Comparison of ENCODE assay signal across 28 cellular contexts in genomic region chr2:236585966-236586365, GRCh38. TPM values are rescaled to one million over a fixed set of nuclear protein-coding genes. Genes with fewer than 3 reads are reported as not detected.
DNase-seq lines count a peak whose midpoint lies in the region; FAIRE-seq and TF ChIP-seq lines count a peak whose summit lies in the region.
"Had no signal": no experiment of that assay in that cellular context is flagged by ENCODE, and none has a peak within 500 bp of the region (broad histone marks: within the 10 kb centered on the region; RNA-seq: fewer than 3 reads in every experiment).

No MANE protein-coding gene starts in this region.

- no peak for FAIRE-seq in H1 (lab: Jason Lieb, UNC)
- FAIRE-seq: A549, D721Med, GM12878, GM12892, GM18507 had no signal

- peak overlapping the region; percentile 9 for H3K27ac Mint-ChIP-seq in mesothelial cell of epicardium
- H3K27ac Mint-ChIP-seq: B cell; CD4-positive, alpha-beta T cell had no signal

- H2AK5ac ChIP-seq in H1 (ENCODE audit: low read depth, low read length), result no peak overlapping the region
- H2AK5ac ChIP-seq in trophoblast cell (ENCODE audit: low read length), result no peak overlapping the region

- 96% methylated on average over 5 of the region's 5 CpGs; no CpG with 5 or more reads in 1 of the 2 experiments for WGBS in H1 (ENCODE audit: extremely low coverage in 1 of 2, insufficient coverage in 1 of 2, insufficient read length in 1 of 2, insufficient replicate concordance in 2 of 2, low coverage in 1 of 2, low lambda C conversion rate in 2 of 2, missing lambda C conversion rate in 1 of 2), 2 experiments
- WGBS in trophoblast cell (ENCODE audit: extremely low coverage, insufficient coverage, insufficient read length), result no CpG with 5 or more reads among the region's 5 CpGs

- H3K79me1 ChIP-seq in H1 (ENCODE audit: low read depth, low read length) (no peaks in the 10 kb centered on the region), trophoblast cell (ENCODE audit: low read length) (peaks cover 25% of the 10 kb centered on the region)

- H3K23ac ChIP-seq in H1 (ENCODE audit: insufficient read length) (no peak overlapping the region), trophoblast cell (ENCODE audit: low read length) (no peak overlapping the region)

- H3K4me3 ChIP-seq in H1 (ENCODE audit: extremely low read depth in 1 of 4, insufficient read depth in 2 of 4, low read depth in 3 of 4, low read length in 4 of 4) (no peak overlapping the region), trophoblast cell (ENCODE audit: low read depth, low read length) (no peak overlapping the region)
- H3K4me3 ChIP-seq: A549; BLaER1 treated with 17β-estradiol and CSF1 and Interleukin-3, amounts not matched to agents 10 nM and 100 nM; GM12878 had no signal

- no peaks in the 10 kb centered on the region for H3K27me3 Mint-ChIP-seq in mesothelial cell of epicardium (ENCODE audit: low read depth)
- H3K27me3 Mint-ChIP-seq: B cell; CD4-positive, alpha-beta T cell had no signal

- H3K9me3 ChIP-seq in H1 (ENCODE audit: insufficient read depth in 2 of 2, low read depth in 1 of 2, low read length in 1 of 2) (no peaks in the 10 kb centered on the region), trophoblast cell (ENCODE audit: insufficient read depth, low read depth, low read length) (peaks cover 3% of the 10 kb centered on the region)
- H3K9me3 ChIP-seq: A549, Caco-2 had no signal

- H4K20me1 ChIP-seq in H1 (replicated peaks in 1 of 2; ENCODE audit: control insufficient read depth in 1 of 2, insufficient read depth in 2 of 2, low read length in 2 of 2), result no peaks in the 10 kb centered on the region

- no peak overlapping the region for H4K12ac ChIP-seq in trophoblast cell (ENCODE audit: low read depth, low read length)

- TF ChIP-seq CTCF in H1 (IDR thresholded peaks at IDR 0.05; ENCODE audit: control extremely low read depth in 1 of 3, insufficient read depth in 1 of 3, low read depth in 1 of 3, low read length in 3 of 3) (no peak), mesothelial cell of epicardium (IDR thresholded peaks at IDR 0.05; ENCODE audit: unreplicated experiment) (no peak)

- H2BK12ac ChIP-seq in H1 (ENCODE audit: low read depth, low read length) (no peak overlapping the region), trophoblast cell (ENCODE audit: low read length) (peak overlapping the region; percentile 44)

- H2BK20ac ChIP-seq in H1 (ENCODE audit: low read length), result no peak overlapping the region

- H4K91ac ChIP-seq in H1 (replicated peaks; ENCODE audit: insufficient read length, low read length), result no peak overlapping the region
- peak overlapping the region; percentile 55 for H4K91ac ChIP-seq in trophoblast cell (ENCODE audit: low read depth, low read length)

- no peak for TF ChIP-seq RAD21 in H1 (IDR thresholded peaks at IDR 0.05 in 1 of 2, conservative IDR thresholded peaks at IDR 0.05 in 1 of 2; ENCODE audit: low read depth in 2 of 2, low read length in 2 of 2)

- H3K79me2 ChIP-seq in H1 (ENCODE audit: control insufficient read depth in 1 of 2, insufficient read depth in 2 of 2, low read length in 2 of 2) (no peaks in the 10 kb centered on the region), trophoblast cell (ENCODE audit: control insufficient read depth, insufficient read depth, low read length, poor library complexity) (peaks cover 6% of the 10 kb centered on the region)

- no peak overlapping the region for H3K18ac ChIP-seq in H1 (ENCODE audit: extremely low read depth, low read length)
- no peak overlapping the region for H3K18ac ChIP-seq in trophoblast cell (ENCODE audit: low read length)

- H2BK15ac ChIP-seq in H1 (ENCODE audit: low read length), result no peak overlapping the region

- H2BK120ac ChIP-seq in H1 (replicated peaks; ENCODE audit: low read depth, low read length) (no peak overlapping the region), trophoblast cell (ENCODE audit: insufficient read depth, low read length, poor library complexity) (no peak overlapping the region)

- H3K27ac ChIP-seq in H1 (ENCODE audit: low read depth, low read length) (no peak overlapping the region), trophoblast cell (ENCODE audit: low read depth, low read length) (peak overlapping the region; percentile 85)
- H3K27ac ChIP-seq: 22Rv1; A549; BLaER1 treated with 17β-estradiol and CSF1 and Interleukin-3, amounts not matched to agents 10 nM and 100 nM; C4-2B had no signal

- peaks cover 20% of the 10 kb centered on the region for H3K36me3 Mint-ChIP-seq in mesothelial cell of epicardium

- H2AFZ ChIP-seq in H1 (ENCODE audit: low read length), result no peak overlapping the region
- H2AFZ ChIP-seq in trophoblast cell (ENCODE audit: insufficient read depth, low read length, poor library complexity), result no peak overlapping the region

- H3K4me3 Mint-ChIP-seq in mesothelial cell of epicardium, result no peak overlapping the region
- H3K4me3 Mint-ChIP-seq: B cell; CD4-positive, alpha-beta T cell; CD8-positive, alpha-beta T cell had no signal

- no peaks in the 10 kb centered on the region for H3K23me2 ChIP-seq in H1 (ENCODE audit: low read depth, low read length)

- H3K9me3 Mint-ChIP-seq in mesothelial cell of epicardium, result peaks cover 7% of the 10 kb centered on the region
- H3K9me3 Mint-ChIP-seq: CD4-positive, alpha-beta T cell had no signal

- CTCF ChIA-PET in H1 (lab: Charles Lee; ENCODE audit: partially characterized antibody), result interaction anchor here (1.4 to 1.5 kb wide), 2 partner anchors 15 to 25 kb away, joined by 3 to 4 read pairs; no protein-coding TSS in a partner anchor

- no peak overlapping the region for H4K5ac ChIP-seq in H1 (ENCODE audit: insufficient read length, low read depth, low read length)

- H3K4me1 Mint-ChIP-seq in mesothelial cell of epicardium, result peaks cover 28% of the 10 kb centered on the region

- no peak for TF ChIP-seq EP300 in H1 (IDR thresholded peaks at IDR 0.05; ENCODE audit: borderline replicate concordance in 1 of 2, low read depth in 2 of 2, low read length in 2 of 2)

- peaks cover 0 to 3% (median 0%) of the 10 kb centered on the region in 4 experiments; a peak in 1 of 8 replicates for H3K36me3 ChIP-seq in H1 (ENCODE audit: control insufficient read depth in 2 of 4, insufficient read depth in 4 of 4, low read length in 3 of 4)
- H3K36me3 ChIP-seq in trophoblast cell (ENCODE audit: control insufficient read depth in 1 of 2, insufficient read depth in 2 of 2, low read length in 2 of 2), result peaks cover 14 to 15% of the 10 kb centered on the region in 2 experiments

- H3K27me3 ChIP-seq in H1 (replicated peaks in 1 of 4; ENCODE audit: control insufficient read depth in 3 of 4, extremely low read depth in 1 of 4, insufficient read depth in 3 of 4, low read length in 3 of 4) (no peaks in the 10 kb centered on the region), trophoblast cell (ENCODE audit: insufficient read depth, low read length) (no peaks in the 10 kb centered on the region)
- H3K27me3 ChIP-seq: BLaER1 treated with 17β-estradiol and CSF1 and Interleukin-3, amounts not matched to agents 10 nM and 100 nM had no signal

- DNase-seq in RPMI7951 (ENCODE audit: low read depth) (peak; percentile 34), H1 (ENCODE audit: low read depth in 1 of 2, low spot score in 2 of 2) (no peak), mesothelial cell of epicardium (ENCODE audit: low spot score in 2 of 2, unreplicated experiment in 2 of 2) (no peak), trophoblast cell (peak; percentile 77 to 90), MV-4-11 (lab: John Stamatoyannopoulos, UW) (no peak), NCI-H128 (lab: John Stamatoyannopoulos, UW; ENCODE audit: unreplicated experiment) (no peak), DMS153 (lab: John Stamatoyannopoulos, UW) (no peak)
- DNase-seq in effector CD4-positive, alpha-beta T cell, result no peak
- DNase-seq: AML-193; Caco-2; Calu3; CD4-positive, alpha-beta T cell; CD8-positive, alpha-beta T cell; DMS53; DMS79; DND-41; EL; GDM1 had no signal

- POLR2A ChIA-PET in H1 (lab: Charles Lee; ENCODE audit: partially characterized antibody), result no interaction called here

- H2BK5ac ChIP-seq in H1 (ENCODE audit: low read depth, low read length) (no peak overlapping the region), trophoblast cell (ENCODE audit: low read depth, low read length, poor library complexity) (no peak overlapping the region)

- H3K9ac ChIP-seq in H1 (replicated peaks in 1 of 4; ENCODE audit: extremely low read depth in 1 of 4, low read depth in 3 of 4, low read length in 3 of 4) (no peak overlapping the region), trophoblast cell (ENCODE audit: low read length) (no peak overlapping the region)
- H3K9ac ChIP-seq: BLaER1 treated with 17β-estradiol and CSF1 and Interleukin-3, amounts not matched to agents 10 nM and 100 nM had no signal

- H3K4me2 ChIP-seq in H1 (ENCODE audit: insufficient read depth in 1 of 2, low read depth in 2 of 2, low read length in 2 of 2) (no peak overlapping the region), trophoblast cell (ENCODE audit: low read length) (no peak overlapping the region)
- H3K4me2 ChIP-seq: A549; BLaER1 treated with 17β-estradiol and CSF1 and Interleukin-3, amounts not matched to agents 10 nM and 100 nM had no signal

- H3K4ac ChIP-seq in H1 (replicated peaks; ENCODE audit: insufficient read length, low read depth, low read length) (no peak overlapping the region), trophoblast cell (ENCODE audit: low read depth, low read length) (no peak overlapping the region)

- H3K14ac ChIP-seq in H1 (ENCODE audit: insufficient read length) (no peak overlapping the region), trophoblast cell (ENCODE audit: low read length) (no peak overlapping the region)

- H4K8ac ChIP-seq in H1 (ENCODE audit: extremely low read depth, insufficient read depth, low read length), result no peak overlapping the region
- H4K8ac ChIP-seq in trophoblast cell (ENCODE audit: low read depth, low read length), result no peak overlapping the region

- TF ChIP-seq POLR2A in H1 (IDR thresholded peaks at IDR 0.05; ENCODE audit: control extremely low read depth in 1 of 2, low read depth in 2 of 2, low read length in 2 of 2), result no peak

- H3K4me1 ChIP-seq in H1 (replicated peaks in 1 of 4; ENCODE audit: control insufficient read depth in 3 of 4, insufficient read depth in 4 of 4, low read length in 3 of 4) (peaks cover 0 to 4% (median 0%) of the 10 kb centered on the region in 4 experiments; a peak in 2 of 7 replicates), trophoblast cell (ENCODE audit: control insufficient read depth in 1 of 2, insufficient read depth in 2 of 2, low read length in 2 of 2) (peaks cover 26 to 30% of the 10 kb centered on the region in 2 experiments)
- H3K4me1 ChIP-seq: A549, Caco-2 had no signal

- H3K56ac ChIP-seq in H1 (replicated peaks; ENCODE audit: insufficient read length, low read depth, low read length), result peak overlapping the region; percentile 17

RNA-seq across cellular contexts. Expression of gene ACKR3, which starts 16.3 kb away (rescaled TPM):
- total RNA-seq in RPMI7951 (2014; rRNA removed; shearing (Covaris generic)), result 14.2 and 24.0 TPM in 2 replicates
- total RNA-seq in H1 (2021; fragmentation: NEBNext Ultra II Directional; extraction: Animal tissue kit (Norgen Biotek cat#: 25700)), result 0.73 and 1.4 TPM in 2 replicates
- polyA plus RNA-seq in H1 (2011; rRNA removed), result 22.3 and 24.4 TPM in 2 replicates
- 13.8 TPM for polyA plus RNA-seq in H1 (2011; cell fraction: cytosol; rRNA removed)
- 20.1 TPM for polyA plus RNA-seq in H1 (2011; cell fraction: nucleus; rRNA removed)
- polyA plus RNA-seq in H1 (2012, experiment 1 of 2), result 2.5 to 3.7 TPM (median 2.9 TPM) in 4 replicates
- 3.0 TPM for polyA plus RNA-seq in H1 (2012, experiment 2 of 2)
- polyA plus RNA-seq in H1 (2013, experiment 1 of 2), result 1.8 TPM
- polyA plus RNA-seq in H1 (2013, experiment 2 of 2), result 1.9 TPM
- 16.7 and 31.3 TPM in 2 replicates for polyA minus RNA-seq in H1 (2011; rRNA and poly(A)+ RNA removed)
- polyA minus RNA-seq in H1 (2011; cell fraction: cytosol; rRNA and poly(A)+ RNA removed), result 3.8 TPM
- 3.8 TPM for polyA minus RNA-seq in H1 (2011; cell fraction: nucleus; rRNA and poly(A)+ RNA removed)
- total RNA-seq in mesothelial cell of epicardium, result 70.6 to 78.7 TPM (median 77.6 TPM) in 3 replicates
- polyA plus RNA-seq in trophoblast cell (2013), result 301 and 313 TPM in 2 replicates
- total RNA-seq: G401 had no signal

Comparison
In these comparisons a context has a peak if more than half of its experiments do, and no peak if none do; other contexts are left out.
1. DNase-seq: peak in RPMI7951 (single experiment) and trophoblast cell (2 of 2); none in H1 (0 of 2), mesothelial cell of epicardium (0 of 2), MV-4-11 (single experiment), effector CD4-positive, alpha-beta T cell (single experiment), NCI-H128 (single experiment) and DMS153 (single experiment).